In genomic region chr13:99357149-99357596, GRCh38 we compare ENCODE assay signal across 9 cellular contexts. TPM values are rescaled to one million over a fixed set of nuclear protein-coding genes. Genes with fewer than 3 reads are reported as not detected.
DNase-seq lines count a peak whose midpoint lies in the region; ATAC-seq and TF ChIP-seq lines count a peak whose summit lies in the region.
"Had no signal": no experiment of that assay in that cellular context is flagged by ENCODE, and none has a peak within 500 bp of the region (broad histone marks: within the 10 kb centered on the region; RNA-seq: fewer than 3 reads in every experiment).

No MANE protein-coding gene starts in this region.

- no peak for DNase-seq in activated CD4-positive, CD25-positive, alpha-beta regulatory T cell treated with anti-CD3 and anti-CD28 coated beads, Interleukin-2, amount 50 U/mL, for 72 hours
- DNase-seq in astrocyte of the cerebellum (ENCODE audit: low read depth) (peak; percentile 24), HuH-7 (ENCODE audit: low spot score) (no peak), cortex of kidney (lab: John Stamatoyannopoulos, UW) (no peak), NCI-H345 treated with DMSO at 0.1 percent for 48 hours (lab: John Stamatoyannopoulos, UW; ENCODE audit: unreplicated experiment) (no peak)
- DNase-seq in natural killer cell treated with Interleukin-12 subunit alpha and Interleukin-12 subunit beta and Interleukin-15 and Interleukin-18, amount 100 ng/mL, for 72 hours (ENCODE audit: low spot score), result no peak

- no peak for TF ChIP-seq CTCF in astrocyte of the cerebellum (IDR thresholded peaks at IDR 0.05; ENCODE audit: low read depth, low read length, missing control alignments)

- H3K27ac Mint-ChIP-seq in natural killer cell treated with Interleukin-12 subunit alpha and Interleukin-12 subunit beta and Interleukin-15 and Interleukin-18, amount 100 ng/mL, for 72 hours, result peak overlapping the region; percentile 87 to 88

- peak; percentile 78 to 79 for ATAC-seq in activated CD4-positive, CD25-positive, alpha-beta regulatory T cell treated with anti-CD3 and anti-CD28 coated beads, Interleukin-2, amount 50 U/mL, for 24 hours
- peak; percentile 8 for ATAC-seq in HG03457 (IDR thresholded peaks at IDR 0.05; ENCODE audit: unreplicated experiment)
- ATAC-seq in natural killer cell treated with Interleukin-12 subunit alpha and Interleukin-12 subunit beta and Interleukin-15 and Interleukin-18, amount 100 ng/mL, for 72 hours, result peak; percentile 64 to 81
- ATAC-seq: A549 had no signal

- no peaks in the 10 kb centered on the region for H3K9me3 Mint-ChIP-seq in natural killer cell treated with Interleukin-12 subunit alpha and Interleukin-12 subunit beta and Interleukin-15 and Interleukin-18, amount 100 ng/mL, for 72 hours

- peaks cover 0 to 9% of the 10 kb centered on the region in 2 donors for H3K27me3 Mint-ChIP-seq in natural killer cell treated with Interleukin-12 subunit alpha and Interleukin-12 subunit beta and Interleukin-15 and Interleukin-18, amount 100 ng/mL, for 72 hours

- no peak overlapping the region for H3K4me3 ChIP-seq in astrocyte of the cerebellum (ENCODE audit: low read depth, low read length)
- H3K4me3 ChIP-seq: A549 had no signal

- peak overlapping the region; percentile 82 for H3K4me3 Mint-ChIP-seq in natural killer cell treated with Interleukin-12 subunit alpha and Interleukin-12 subunit beta and Interleukin-15 and Interleukin-18, amount 100 ng/mL, for 72 hours

- peaks cover 22% of the 10 kb centered on the region for H3K36me3 Mint-ChIP-seq in natural killer cell treated with Interleukin-12 subunit alpha and Interleukin-12 subunit beta and Interleukin-15 and Interleukin-18, amount 100 ng/mL, for 72 hours

- in situ Hi-C loops in astrocyte of the cerebellum (cut with HindIII; ENCODE audit: low sequenced_read_pairs), result no loop called here

- peaks cover 64 to 86% of the 10 kb centered on the region in 2 donors for H3K4me1 Mint-ChIP-seq in natural killer cell treated with Interleukin-12 subunit alpha and Interleukin-12 subunit beta and Interleukin-15 and Interleukin-18, amount 100 ng/mL, for 72 hours (ENCODE audit: low read depth in 2 of 2)

RNA-seq across cellular contexts. Expression of gene GPR183, which starts 50.0 kb away (rescaled TPM):
- 10 to 100 TPM in 1 of 2 donors, 1 to 10 TPM in 1; 5.4 to 10.2 TPM for total RNA-seq in natural killer cell treated with Interleukin-12 subunit alpha and Interleukin-12 subunit beta and Interleukin-15 and Interleukin-18, amount 100 ng/mL, for 72 hours

Comparison
In these comparisons a context has a peak if more than half of its experiments do, and no peak if none do; other contexts are left out.
1. ATAC-seq: peak in every context shown above with its lines; median percentile 78 in activated CD4-positive, CD25-positive, alpha-beta regulatory T cell treated with anti-CD3 and anti-CD28 coated beads, Interleukin-2, amount 50 U/mL, for 24 hours; 72 in natural killer cell treated with Interleukin-12 subunit alpha and Interleukin-12 subunit beta and Interleukin-15 and Interleukin-18, amount 100 ng/mL, for 72 hours; 8 in HG03457.